ENCODE assay signal across 26 cellular contexts in the genomic region with DNA sequence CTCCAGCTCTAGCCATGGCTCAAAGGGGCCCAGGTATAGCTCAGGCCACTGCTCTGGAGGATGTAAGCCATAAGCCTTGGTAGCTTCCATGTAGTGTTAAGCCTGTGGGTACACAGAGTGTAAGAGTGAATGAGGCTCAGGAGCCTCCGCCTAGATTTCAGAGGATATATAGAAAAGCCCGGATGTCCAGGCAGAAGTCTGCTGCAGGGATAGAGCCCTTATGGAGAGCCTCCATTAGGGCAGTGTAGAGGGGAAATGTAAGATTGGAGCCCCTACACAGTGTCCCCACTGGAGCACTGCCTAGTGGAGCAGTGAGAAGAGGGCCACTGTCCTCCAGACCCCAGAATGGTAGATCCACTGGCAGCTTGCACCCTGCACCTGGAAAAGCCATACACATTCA.
DNase-seq lines count a peak whose midpoint lies in the region; ATAC-seq, FAIRE-seq and TF ChIP-seq lines count a peak whose summit lies in the region.
"Had no signal": no experiment of that assay in that cellular context is flagged by ENCODE, and none has a peak within 500 bp of the region (broad histone marks: within the 10 kb centered on the region; RNA-seq: fewer than 3 reads in every experiment).

No MANE protein-coding gene starts in this region.

- H3K4me3 Mint-ChIP-seq in activated CD4-positive, alpha-beta T cell treated with anti-CD3 and anti-CD28 coated beads for 36 hours, result no peak overlapping the region
- H3K4me3 Mint-ChIP-seq in central memory CD8-positive, alpha-beta T cell, result no peak overlapping the region
- no peak overlapping the region for H3K4me3 Mint-ChIP-seq in glutamatergic neuron (ENCODE audit: unreplicated experiment)

- TF ChIP-seq POLR2A in HepG2 (IDR thresholded peaks at IDR 0.05; ENCODE audit: insufficient read depth in 1 of 2, low read depth in 2 of 2, low read length in 2 of 2), result no peak
- TF ChIP-seq POLR2A in right lobe of liver (IDR thresholded peaks at IDR 0.05), result no peak
- TF ChIP-seq POLR2A in upper lobe of left lung (IDR thresholded peaks at IDR 0.05), result no peak

- H3K4me1 Mint-ChIP-seq in activated CD4-positive, alpha-beta T cell treated with anti-CD3 and anti-CD28 coated beads for 36 hours, result peaks cover 80% of the 10 kb centered on the region
- peaks cover 68% of the 10 kb centered on the region for H3K4me1 Mint-ChIP-seq in central memory CD8-positive, alpha-beta T cell
- no peaks in the 10 kb centered on the region for H3K4me1 Mint-ChIP-seq in glutamatergic neuron (ENCODE audit: low read depth, unreplicated experiment)

- H3K4me3 ChIP-seq in HepG2 (replicated peaks in 1 of 3; ENCODE audit: insufficient read depth in 1 of 3, low read depth in 2 of 3, low read length in 3 of 3), result no peak overlapping the region
- no peak overlapping the region for H3K4me3 ChIP-seq in right lobe of liver
- no peak overlapping the region for H3K4me3 ChIP-seq in upper lobe of left lung
- H3K4me3 ChIP-seq: gastrocnemius medialis, stomach, thyroid gland had no signal

- no peak overlapping the region for H3K27ac ChIP-seq in HepG2 (ENCODE audit: extremely low read length, insufficient read depth, low read length)
- no peak overlapping the region for H3K27ac ChIP-seq in right lobe of liver
- H3K27ac ChIP-seq in upper lobe of left lung, result peak overlapping the region in 1 of 4 donors; percentile 10
- H3K27ac ChIP-seq: thyroid gland, VCaP had no signal

- H3K9me3 ChIP-seq in HepG2 (ENCODE audit: low read length) (peaks cover 11% of the 10 kb centered on the region), right lobe of liver (no peaks in the 10 kb centered on the region), upper lobe of left lung (no peaks in the 10 kb centered on the region)
- H3K9me3 ChIP-seq: gastrocnemius medialis, neutrophil, thyroid gland had no signal

- TF ChIP-seq CTCF in HepG2 (CRISPR knock-in tag; IDR thresholded peaks at IDR 0.05), result no peak
- no peak for TF ChIP-seq CTCF in right lobe of liver (IDR thresholded peaks at IDR 0.05)
- TF ChIP-seq CTCF in upper lobe of left lung (IDR thresholded peaks at IDR 0.05), result no peak
- no peak for TF ChIP-seq CTCF in glutamatergic neuron (IDR thresholded peaks at IDR 0.05; ENCODE audit: partially characterized antibody, unreplicated experiment)

- H3K4me2 ChIP-seq in HepG2 (ENCODE audit: low read depth, low read length), result no peak overlapping the region

- no peak overlapping the region for H2AFZ ChIP-seq in HepG2 (ENCODE audit: low read length)

- H3K27me3 Mint-ChIP-seq in activated CD4-positive, alpha-beta T cell treated with anti-CD3 and anti-CD28 coated beads for 36 hours, result no peaks in the 10 kb centered on the region
- H3K27me3 Mint-ChIP-seq in central memory CD8-positive, alpha-beta T cell, result no peaks in the 10 kb centered on the region
- no peaks in the 10 kb centered on the region for H3K27me3 Mint-ChIP-seq in glutamatergic neuron (ENCODE audit: unreplicated experiment)
- H3K27me3 Mint-ChIP-seq: progenitor cell of endocrine pancreas had no signal

- ATAC-seq in activated CD4-positive, alpha-beta T cell treated with anti-CD3 and anti-CD28 coated beads for 36 hours, result no peak
- ATAC-seq in HepG2, result 0 out of 3 replicates have a peak, but pooled peaks have one; percentile 37
- ATAC-seq in right lobe of liver, result no peak
- no peak for ATAC-seq in central memory CD8-positive, alpha-beta T cell (replicated peaks; ENCODE audit: extremely low read depth, poor library complexity, severe bottlenecking)
- ATAC-seq in upper lobe of left lung (ENCODE audit: low FRiP score in 2 of 2), result peak; percentile 15 to 34
- ATAC-seq: left colon, PC-3, Right ventricle myocardium inferior, SK-N-SH treated with all-trans-retinoic acid at 6 μM for 48 hours had no signal

- H3K27me3 ChIP-seq in HepG2 (ENCODE audit: control insufficient read depth in 1 of 2, insufficient read depth in 2 of 2, low read length in 2 of 2) (no peaks in the 10 kb centered on the region), right lobe of liver (no peaks in the 10 kb centered on the region), upper lobe of left lung (no peaks in the 10 kb centered on the region)
- H3K27me3 ChIP-seq: gastrocnemius medialis, neutrophil, stomach, thyroid gland had no signal

- peak overlapping the region; percentile 99 for H3K27ac Mint-ChIP-seq in activated CD4-positive, alpha-beta T cell treated with anti-CD3 and anti-CD28 coated beads for 36 hours
- H3K27ac Mint-ChIP-seq in central memory CD8-positive, alpha-beta T cell (ENCODE audit: low read depth), result peak overlapping the region; percentile 19
- H3K27ac Mint-ChIP-seq in glutamatergic neuron (ENCODE audit: unreplicated experiment), result no peak overlapping the region
- H3K27ac Mint-ChIP-seq: progenitor cell of endocrine pancreas had no signal

- CTCF ChIA-PET in activated CD4-positive, alpha-beta T cell treated with anti-CD3 and anti-CD28 coated beads for 36 hours (lab: Charles Lee), result interaction anchor here (1.0 to 1.8 kb wide), 6 partner anchors 7 to 76 kb away, joined by 3 to 7 read pairs (median 3); no protein-coding TSS in a partner anchor
- CTCF ChIA-PET in HepG2 (lab: Yijun Ruan, JAX; ENCODE audit: low intra/inter-chr PET ratio, low total read pairs), result no interaction called here

- peaks cover 2% of the 10 kb centered on the region for H3K79me2 ChIP-seq in HepG2 (ENCODE audit: insufficient read depth, low read length)

- H3K4me1 ChIP-seq in HepG2 (ENCODE audit: insufficient read depth, low read length), result peaks cover 5% of the 10 kb centered on the region; the same call in 1 of the 2 replicates
- H3K4me1 ChIP-seq in right lobe of liver, result no peaks in the 10 kb centered on the region
- H3K4me1 ChIP-seq in upper lobe of left lung, result peaks cover 10 to 43% (median 12%) of the 10 kb centered on the region in 4 donors

- in situ Hi-C loops in HepG2 (cut with HindIII; ENCODE audit: extremely low pct_ligation_motif_present, low pct_unique_long_range_greater_than_20kb), result no loop called here

- FAIRE-seq in HepG2 (lab: Jason Lieb, UNC), result no peak

- H3K36me3 Mint-ChIP-seq in activated CD4-positive, alpha-beta T cell treated with anti-CD3 and anti-CD28 coated beads for 36 hours (ENCODE audit: low read depth), result peaks cover 51% of the 10 kb centered on the region
- peaks cover 31% of the 10 kb centered on the region for H3K36me3 Mint-ChIP-seq in central memory CD8-positive, alpha-beta T cell (ENCODE audit: insufficient read depth)
- H3K36me3 Mint-ChIP-seq in glutamatergic neuron (ENCODE audit: unreplicated experiment), result peaks cover 21% of the 10 kb centered on the region

- H3K9ac ChIP-seq in HepG2 (ENCODE audit: insufficient read depth, low read depth, low read length), result no peak overlapping the region

- peaks cover 18% of the 10 kb centered on the region for H3K9me3 Mint-ChIP-seq in activated CD4-positive, alpha-beta T cell treated with anti-CD3 and anti-CD28 coated beads for 36 hours (ENCODE audit: low read depth)
- no peaks in the 10 kb centered on the region for H3K9me3 Mint-ChIP-seq in central memory CD8-positive, alpha-beta T cell
- H3K9me3 Mint-ChIP-seq in glutamatergic neuron (ENCODE audit: unreplicated experiment), result peaks cover 4% of the 10 kb centered on the region

- intact Hi-C loops in activated CD4-positive, alpha-beta T cell treated with anti-CD3 and anti-CD28 coated beads for 36 hours (cut with DNase I, micrococcal nuclease), result loop anchor here (5.0 kb wide), 1 partner anchor 258 kb away; no protein-coding TSS in a partner anchor
- intact Hi-C loops in HepG2 (cut with micrococcal nuclease; ENCODE audit: unreplicated experiment) (no loop called here), right lobe of liver (cut with DNase I) (no loop called here)

- no peak for TF ChIP-seq RAD21 in HepG2 (CRISPR knock-in tag; IDR thresholded peaks at IDR 0.05)

- no peak for TF ChIP-seq EP300 in HepG2 (IDR thresholded peaks at IDR 0.05; ENCODE audit: low read depth in 2 of 2, low read length in 2 of 2)
- no peak for TF ChIP-seq EP300 in HepG2 (CRISPR knock-in tag; IDR thresholded peaks at IDR 0.05; ENCODE audit: borderline replicate concordance)
- no peak for TF ChIP-seq EP300 in upper lobe of left lung (IDR thresholded peaks at IDR 0.05)

- no peak for DNase-seq in activated CD4-positive, alpha-beta T cell treated with anti-CD3 and anti-CD28 coated beads for 36 hours
- DNase-seq in activated CD4-positive, alpha-beta T cell treated with anti-CD3 and anti-CD28 coated beads for 1 hour, result no peak
- DNase-seq in HepG2 (ENCODE audit: low spot score), result no peak
- DNase-seq in right lobe of liver, result no peak
- no peak for DNase-seq in central memory CD8-positive, alpha-beta T cell (ENCODE audit: low spot score in 2 of 2)
- no peak for DNase-seq in upper lobe of left lung
- DNase-seq in A172 (ENCODE audit: low spot score), result no peak
- DNase-seq in glutamatergic neuron, result no peak
- DNase-seq: 8988T; activated CD4-positive, alpha-beta T cell treated with anti-CD3 and anti-CD28 coated beads, Interleukin-2, amount 50 U/mL, for 1 hour; central memory CD4-positive, alpha-beta T cell; dermis blood vessel endothelial cell; gastrocnemius medialis; hippocampal formation; left colon; mesendoderm; NCI-H1694 treated with DMSO at 0.1 percent for 48 hours; NCI-H524; PC-3; stomach; thyroid gland had no signal

- H3K36me3 ChIP-seq in HepG2 (replicated peaks in 1 of 2; ENCODE audit: control insufficient read depth in 1 of 2, insufficient read depth in 2 of 2, low read length in 2 of 2), result peaks cover 7 to 12% of the 10 kb centered on the region in 2 experiments; a peak in 3 of 5 replicates
- H3K36me3 ChIP-seq in right lobe of liver, result no peaks in the 10 kb centered on the region
- peaks cover 0 to 32% (median 6%) of the 10 kb centered on the region in 4 donors for H3K36me3 ChIP-seq in upper lobe of left lung
- H3K36me3 ChIP-seq: thyroid gland had no signal

- BruUV-seq in HepG2 (replicated peaks; lab: Mats Ljungman, UMichigan), result no TSS peak

- peaks cover 5% of the 10 kb centered on the region; the same call in 1 of the 2 replicates for H4K20me1 ChIP-seq in HepG2 (ENCODE audit: insufficient read depth, low read length)

- POLR2A ChIA-PET in activated CD4-positive, alpha-beta T cell treated with anti-CD3 and anti-CD28 coated beads for 36 hours (lab: Charles Lee), result interaction anchor here (0.6 to 0.7 kb wide), 3 partner anchors 10 to 46 kb away, joined by 3 read pairs; no protein-coding TSS in a partner anchor
- POLR2A ChIA-PET in HepG2 (lab: Yijun Ruan, JAX), result no interaction called here

- WGBS in HepG2 (ENCODE audit: low lambda C conversion rate), result 100% methylated on average over 2 of the region's 2 CpGs
- WGBS in right lobe of liver (ENCODE audit: insufficient coverage, low coverage, low lambda C conversion rate, missing lambda C conversion rate), result no CpG with 5 or more reads among the region's 2 CpGs
- WGBS in upper lobe of left lung, 2 donors, result 94 to 100% methylated on average over 2 of the region's 2 CpGs

TF ChIP-seq in HepG2, 621 proteins besides CTCF, POLR2A, EP300 and RAD21 (continues in another document):
- no peak for TF ChIP-seq ZNF205 (CRISPR knock-in tag; IDR thresholded peaks at IDR 0.05)
- TF ChIP-seq SOX6 (IDR thresholded peaks at IDR 0.05), result no peak
- TF ChIP-seq SOX6 (CRISPR knock-in tag; IDR thresholded peaks at IDR 0.05), result no peak
- TF ChIP-seq FOSL1 (CRISPR knock-in tag; IDR thresholded peaks at IDR 0.05; ENCODE audit: borderline replicate concordance), result no peak

Comparison
In these comparisons a context has a peak if more than half of its experiments do, and no peak if none do; other contexts are left out.
1. ATAC-seq: peak in HepG2 (single experiment) and upper lobe of left lung (2 of 2); none in activated CD4-positive, alpha-beta T cell treated with anti-CD3 and anti-CD28 coated beads for 36 hours (single experiment), right lobe of liver (0 of 4) and central memory CD8-positive, alpha-beta T cell (single experiment).
2. intact Hi-C loops: an anchor here in activated CD4-positive, alpha-beta T cell treated with anti-CD3 and anti-CD28 coated beads for 36 hours (5.0 kb wide); none called in HepG2 and right lobe of liver.